In genomic region chrX:68808686-68809357, GRCh38 we compare ENCODE assay signal across 10 cellular contexts. TPM values are rescaled to one million over a fixed set of nuclear protein-coding genes. Genes with fewer than 3 reads are reported as not detected.
DNase-seq lines count a peak whose midpoint lies in the region; ATAC-seq and TF ChIP-seq lines count a peak whose summit lies in the region.
"Had no signal": no experiment of that assay in that cellular context is flagged by ENCODE, and none has a peak within 500 bp of the region (broad histone marks: within the 10 kb centered on the region; RNA-seq: fewer than 3 reads in every experiment).

No MANE protein-coding gene starts in this region.

- peaks cover 4% of the 10 kb centered on the region for H3K27me3 Mint-ChIP-seq in neural progenitor cell (ENCODE audit: insufficient read depth, low read depth)
- peaks cover 9% of the 10 kb centered on the region for H3K27me3 Mint-ChIP-seq in activated T-helper 2 cell treated with anti-CD3 and anti-CD28 coated beads, Interferon-gamma antibody, Interleukin-2, Interleukin-4, amounts not matched to agents 10 μg/mL and 5 μg/mL and 100 μg/mL, durations not matched to agents 14 hours and 24 hours and 36 hours (ENCODE audit: low read depth)

- H3K4me1 ChIP-seq in OCI-LY3 (ENCODE audit: low read length) (no peaks in the 10 kb centered on the region), esophagus muscularis mucosa (peaks cover 0 to 2% (median 0%) of the 10 kb centered on the region in 4 donors), neural progenitor cell (no peaks in the 10 kb centered on the region)
- H3K4me1 ChIP-seq: suprapubic skin had no signal

- H3K79me2 ChIP-seq in OCI-LY3 (ENCODE audit: low read length) (no peaks in the 10 kb centered on the region), neural progenitor cell (ENCODE audit: low read depth) (no peaks in the 10 kb centered on the region)

- H3K27me3 ChIP-seq in OCI-LY3 (ENCODE audit: low read depth, low read length) = no peaks in the 10 kb centered on the region
- no peaks in the 10 kb centered on the region for H3K27me3 ChIP-seq in esophagus muscularis mucosa
- no peaks in the 10 kb centered on the region for H3K27me3 ChIP-seq in neural progenitor cell
- H3K27me3 ChIP-seq: suprapubic skin had no signal

- peak; percentile 53 for TF ChIP-seq CTCF in GM12873 (IDR thresholded peaks at IDR 0.05; ENCODE audit: insufficient read depth, low read depth, low read length, missing control alignments)
- peak; percentile 60 for TF ChIP-seq CTCF in OCI-LY3 (IDR thresholded peaks at IDR 0.05; ENCODE audit: low read depth, low read length)
- peak in 2 of 3 experiments; percentile 18 to 31 for TF ChIP-seq CTCF in esophagus muscularis mucosa (IDR thresholded peaks at IDR 0.05)
- peak; percentile 36 for TF ChIP-seq CTCF in neural progenitor cell (IDR thresholded peaks at IDR 0.05)

- no peak overlapping the region for H3K4me2 ChIP-seq in OCI-LY3 (ENCODE audit: low read length)
- no peak overlapping the region for H3K4me2 ChIP-seq in neural progenitor cell

- no peak overlapping the region for H3K27ac Mint-ChIP-seq in neural progenitor cell
- no peak overlapping the region for H3K27ac Mint-ChIP-seq in activated T-helper 2 cell treated with anti-CD3 and anti-CD28 coated beads, Interferon-gamma antibody, Interleukin-2, Interleukin-4, amounts not matched to agents 10 μg/mL and 5 μg/mL and 100 μg/mL, durations not matched to agents 14 hours and 24 hours and 36 hours

- WGBS in esophagus muscularis mucosa = 59% methylated on average over 6 of the region's 6 CpGs

- H3K9me3 ChIP-seq in OCI-LY3 (ENCODE audit: insufficient read depth, low read length) = no peaks in the 10 kb centered on the region
- H3K9me3 ChIP-seq in esophagus muscularis mucosa = no peaks in the 10 kb centered on the region
- peaks cover 3% of the 10 kb centered on the region for H3K9me3 ChIP-seq in neural progenitor cell (ENCODE audit: low read depth)
- H3K9me3 ChIP-seq: suprapubic skin had no signal

- H3K27ac ChIP-seq in OCI-LY3 (ENCODE audit: low read length) (no peak overlapping the region), esophagus muscularis mucosa (replicated peaks in 1 of 4) (no peak overlapping the region), neural progenitor cell (no peak overlapping the region)
- H3K27ac ChIP-seq: suprapubic skin had no signal

- no peaks in the 10 kb centered on the region for H3K4me1 Mint-ChIP-seq in neural progenitor cell
- H3K4me1 Mint-ChIP-seq in activated T-helper 2 cell treated with anti-CD3 and anti-CD28 coated beads, Interferon-gamma antibody, Interleukin-2, Interleukin-4, amounts not matched to agents 10 μg/mL and 5 μg/mL and 100 μg/mL, durations not matched to agents 14 hours and 24 hours and 36 hours (ENCODE audit: low read depth) = no peaks in the 10 kb centered on the region

- H2AFZ ChIP-seq in OCI-LY3 (ENCODE audit: low read depth, low read length) = no peak overlapping the region
- no peak overlapping the region for H2AFZ ChIP-seq in neural progenitor cell (replicated peaks)

- no peak for ATAC-seq in GM19035 (IDR thresholded peaks at IDR 0.05; ENCODE audit: unreplicated experiment)

- H3K4me3 ChIP-seq in OCI-LY3 (ENCODE audit: low read length) (no peak overlapping the region), esophagus muscularis mucosa (no peak overlapping the region), neural progenitor cell (no peak overlapping the region)
- H3K4me3 ChIP-seq: suprapubic skin had no signal

- no peak for TF ChIP-seq POLR2A in esophagus muscularis mucosa (IDR thresholded peaks at IDR 0.05; ENCODE audit: low read depth)

- TF ChIP-seq EP300 in esophagus muscularis mucosa (IDR thresholded peaks at IDR 0.05) = no peak

- DNase-seq in esophagus muscularis mucosa (ENCODE audit: extremely low spot score) (no peak), neural progenitor cell (ENCODE audit: low spot score) (peak; percentile 21), NCI-H774 (lab: John Stamatoyannopoulos, UW) (no peak), NCI-H446 treated with DMSO at 0.1 percent for 48 hours (lab: John Stamatoyannopoulos, UW) (no peak)
- DNase-seq in activated T-helper 2 cell treated with anti-CD3 and anti-CD28 coated beads, Interferon-gamma antibody, Interleukin-2, Interleukin-4, amounts not matched to agents 10 μg/mL and 5 μg/mL and 100 μg/mL, durations not matched to agents 14 hours and 24 hours and 36 hours (ENCODE audit: low spot score) = no peak
- DNase-seq: HCEC 1CT had no signal

- H3K9me3 Mint-ChIP-seq in neural progenitor cell = peaks cover 5% of the 10 kb centered on the region
- H3K9me3 Mint-ChIP-seq in activated T-helper 2 cell treated with anti-CD3 and anti-CD28 coated beads, Interferon-gamma antibody, Interleukin-2, Interleukin-4, amounts not matched to agents 10 μg/mL and 5 μg/mL and 100 μg/mL, durations not matched to agents 14 hours and 24 hours and 36 hours = no peaks in the 10 kb centered on the region

- H3K4me3 Mint-ChIP-seq in neural progenitor cell = no peak overlapping the region
- H3K4me3 Mint-ChIP-seq in activated T-helper 2 cell treated with anti-CD3 and anti-CD28 coated beads, Interferon-gamma antibody, Interleukin-2, Interleukin-4, amounts not matched to agents 10 μg/mL and 5 μg/mL and 100 μg/mL, durations not matched to agents 14 hours and 24 hours and 36 hours (ENCODE audit: low read depth) = no peak overlapping the region

- H3K9ac ChIP-seq in OCI-LY3 (ENCODE audit: low read length) (no peak overlapping the region), neural progenitor cell (no peak overlapping the region)

- no peaks in the 10 kb centered on the region for H3K36me3 Mint-ChIP-seq in neural progenitor cell
- no peaks in the 10 kb centered on the region for H3K36me3 Mint-ChIP-seq in activated T-helper 2 cell treated with anti-CD3 and anti-CD28 coated beads, Interferon-gamma antibody, Interleukin-2, Interleukin-4, amounts not matched to agents 10 μg/mL and 5 μg/mL and 100 μg/mL, durations not matched to agents 14 hours and 24 hours and 36 hours (ENCODE audit: low read depth)

- intact Hi-C loops in esophagus muscularis mucosa (cut with DNase I) = loop anchor here (5.0 kb wide), 2 partner anchors 77 to 297 kb away; no protein-coding TSS in a partner anchor
- intact Hi-C loops in activated T-helper 2 cell treated with anti-CD3 and anti-CD28 coated beads, Interferon-gamma antibody, Interleukin-2, Interleukin-4, amounts not matched to agents 10 μg/mL and 5 μg/mL and 100 μg/mL, durations not matched to agents 14 hours and 24 hours and 36 hours (cut with micrococcal nuclease) = loop anchor here (2.0 kb wide), 1 partner anchor 76 kb away; no protein-coding TSS in a partner anchor

- H4K20me1 ChIP-seq in OCI-LY3 (ENCODE audit: insufficient read depth, low read length) = no peaks in the 10 kb centered on the region
- no peaks in the 10 kb centered on the region for H4K20me1 ChIP-seq in neural progenitor cell (ENCODE audit: low read depth)

- H3K36me3 ChIP-seq in OCI-LY3 (replicated peaks; ENCODE audit: low read depth, low read length) (no peaks in the 10 kb centered on the region), esophagus muscularis mucosa (no peaks in the 10 kb centered on the region), neural progenitor cell (no peaks in the 10 kb centered on the region)
- H3K36me3 ChIP-seq: suprapubic skin had no signal

- H3F3A ChIP-seq in neural progenitor cell (ENCODE audit: low read depth) = no peaks in the 10 kb centered on the region

RNA-seq across cellular contexts. Expression of gene EFNB1, which starts 20.0 kb away (rescaled TPM):
- 10 to 100 TPM; 16.2 to 37.3 (median 23.9) TPM for total RNA-seq in esophagus muscularis mucosa
- 25.4 and 57.1 TPM in 2 replicates for total RNA-seq in neural progenitor cell (ENCODE audit: low replicate concordance)
- total RNA-seq in activated T-helper 2 cell treated with anti-CD3 and anti-CD28 coated beads, Interferon-gamma antibody, Interleukin-2, Interleukin-4, amounts not matched to agents 10 μg/mL and 5 μg/mL and 100 μg/mL, durations not matched to agents 14 hours and 24 hours and 36 hours = 7.4 and 7.6 TPM in 2 replicates
